ENCODE assay signal across 11 cellular contexts in the genomic region with DNA sequence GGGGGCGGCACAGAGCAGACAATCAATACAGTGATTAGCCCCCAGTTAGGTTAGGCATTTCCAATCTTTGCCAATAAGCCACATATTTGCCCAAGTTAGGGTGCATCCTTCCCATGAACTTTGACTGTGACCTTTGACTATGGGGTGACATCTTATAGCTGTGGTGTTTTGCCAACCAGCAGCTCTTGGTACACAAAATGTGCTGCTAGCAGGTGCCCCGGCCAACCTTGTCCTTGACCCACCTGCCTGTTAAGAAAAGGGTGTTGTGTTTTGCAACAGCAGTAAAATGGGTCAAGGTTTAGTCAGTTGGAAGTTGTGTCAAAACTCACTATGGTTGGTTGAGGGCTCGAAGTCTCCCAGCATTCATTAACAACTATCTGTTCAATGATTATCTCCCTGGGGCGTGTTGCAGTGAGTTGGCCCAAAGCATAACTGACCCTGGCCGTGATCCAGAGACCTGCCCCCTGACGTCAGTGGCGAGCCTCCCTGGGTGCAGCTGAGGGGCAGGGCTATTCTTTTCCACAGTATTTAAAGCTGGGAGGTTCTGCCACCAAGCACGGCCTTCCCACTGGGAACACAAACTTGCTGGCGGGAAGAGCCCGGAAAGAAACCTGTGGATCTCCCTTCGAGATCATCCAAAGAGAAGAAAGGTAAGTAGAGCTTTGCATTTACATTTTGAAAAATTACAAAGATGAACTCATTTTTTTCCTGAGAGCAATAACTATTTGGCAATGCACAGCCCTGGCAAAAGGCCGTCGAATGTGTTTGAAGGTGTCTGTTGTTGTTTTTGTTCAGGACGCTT. TPM values are rescaled to one million over a fixed set of nuclear protein-coding genes. Genes with fewer than 3 reads are reported as not detected.
DNase-seq lines count a peak whose midpoint lies in the region; ATAC-seq, FAIRE-seq and TF ChIP-seq lines count a peak whose summit lies in the region.
"Had no signal": no experiment of that assay in that cellular context is flagged by ENCODE, and none has a peak within 500 bp of the region (broad histone marks: within the 10 kb centered on the region; RNA-seq: fewer than 3 reads in every experiment).

A gene (plus strand): TSS at position 557 of the 802 bp plus-strand sequence. CDS start 302 bp downstream, outside the sequence.

- peak within 1 kb of the TSS; percentile 93 to 95 for H3K27ac ChIP-seq in mucosa of rectum (ENCODE audit: low read depth in 2 of 2, low read length in 2 of 2)
- H3K27ac ChIP-seq: C4-2B had no signal

- no peaks in the 10 kb centered on the region for H3K9me3 ChIP-seq in mucosa of rectum (ENCODE audit: control insufficient read depth in 2 of 2, low read length in 2 of 2)

- FAIRE-seq in colon (lab: Jason Lieb, UNC): peak; percentile 5
- FAIRE-seq: GM12878 had no signal

- no peaks in the 10 kb centered on the region for H3K36me3 Mint-ChIP-seq in WTC11

- H3K9ac ChIP-seq in mucosa of rectum (ENCODE audit: low read depth in 1 of 2, low read length in 2 of 2): peak within 1 kb of the TSS; percentile 54 to 85

- H3K36me3 ChIP-seq in mucosa of rectum (ENCODE audit: control insufficient read depth in 2 of 2, insufficient read depth in 2 of 2, low read length in 2 of 2): peaks cover 36 to 38% of the 10 kb centered on the region in 2 donors

- H3K4me1 Mint-ChIP-seq in WTC11: no peaks in the 10 kb centered on the region

- no peak within 1 kb of the TSS for H3K27ac Mint-ChIP-seq in WTC11

- H3K4me1 ChIP-seq in mucosa of rectum (ENCODE audit: control insufficient read depth in 2 of 2, insufficient read depth in 2 of 2, low read length in 2 of 2): peaks cover 28 to 64% of the 10 kb centered on the region in 2 donors

- H3K27me3 ChIP-seq in mucosa of rectum (ENCODE audit: control insufficient read depth in 2 of 2, insufficient read depth in 2 of 2, low read length in 2 of 2): peaks cover 0 to 4% of the 10 kb centered on the region in 2 donors

- H3K27me3 Mint-ChIP-seq in WTC11 (ENCODE audit: low read depth): no peaks in the 10 kb centered on the region

- H3K4me3 Mint-ChIP-seq in WTC11: no peak within 1 kb of the TSS

- CTCF ChIA-PET in WTC11 (lab: Charles Lee): interaction anchor here (1.1 to 1.6 kb wide), 2 partner anchors 13 to 34 kb away, joined by 3 to 5 read pairs; no protein-coding TSS in a partner anchor

- no peaks in the 10 kb centered on the region for H3K9me3 Mint-ChIP-seq in WTC11

- DNase-seq in COR-L47 (lab: John Stamatoyannopoulos, UW): peak; percentile 68
- DNase-seq in NCI-H2029 (lab: John Stamatoyannopoulos, UW): peak; percentile 71
- DNase-seq in GM19238 (ENCODE audit: insufficient read length, low spot score): no peak
- no peak for DNase-seq in stimulated activated naive CD8-positive, alpha-beta T cell treated with anti-CD3 and anti-CD28 coated beads, Interleukin-15, Interleukin-2, amounts not matched to agents 100 U/mL and 50 U/mL, for 24 hours
- DNase-seq in WTC11 (ENCODE audit: low spot score): no peak
- DNase-seq: dermis blood vessel endothelial cell had no signal

- TF ChIP-seq CTCF in WTC11 (IDR thresholded peaks at IDR 0.05): no peak

- POLR2A ChIA-PET in WTC11 (lab: Charles Lee): no interaction called here

- H3K4me3 ChIP-seq in mucosa of rectum (ENCODE audit: low read length in 2 of 2): peak within 1 kb of the TSS; percentile 77 to 81
- H3K4me3 ChIP-seq: GM12878 had no signal

- ATAC-seq in GM19397 (IDR thresholded peaks at IDR 0.05; ENCODE audit: unreplicated experiment) (no peak), WTC11 (no peak)
- no peak for ATAC-seq in stimulated activated naive CD8-positive, alpha-beta T cell treated with anti-CD3 and anti-CD28 coated beads, Interleukin-15, Interleukin-2, amounts not matched to agents 100 U/mL and 50 U/mL, for 24 hours
- ATAC-seq: GM12878 had no signal

TF ChIP-seq in WTC11, 78 proteins besides CTCF, POLR2A, EP300 and RAD21 (continues in another document):
- TF ChIP-seq, protein P1, sequence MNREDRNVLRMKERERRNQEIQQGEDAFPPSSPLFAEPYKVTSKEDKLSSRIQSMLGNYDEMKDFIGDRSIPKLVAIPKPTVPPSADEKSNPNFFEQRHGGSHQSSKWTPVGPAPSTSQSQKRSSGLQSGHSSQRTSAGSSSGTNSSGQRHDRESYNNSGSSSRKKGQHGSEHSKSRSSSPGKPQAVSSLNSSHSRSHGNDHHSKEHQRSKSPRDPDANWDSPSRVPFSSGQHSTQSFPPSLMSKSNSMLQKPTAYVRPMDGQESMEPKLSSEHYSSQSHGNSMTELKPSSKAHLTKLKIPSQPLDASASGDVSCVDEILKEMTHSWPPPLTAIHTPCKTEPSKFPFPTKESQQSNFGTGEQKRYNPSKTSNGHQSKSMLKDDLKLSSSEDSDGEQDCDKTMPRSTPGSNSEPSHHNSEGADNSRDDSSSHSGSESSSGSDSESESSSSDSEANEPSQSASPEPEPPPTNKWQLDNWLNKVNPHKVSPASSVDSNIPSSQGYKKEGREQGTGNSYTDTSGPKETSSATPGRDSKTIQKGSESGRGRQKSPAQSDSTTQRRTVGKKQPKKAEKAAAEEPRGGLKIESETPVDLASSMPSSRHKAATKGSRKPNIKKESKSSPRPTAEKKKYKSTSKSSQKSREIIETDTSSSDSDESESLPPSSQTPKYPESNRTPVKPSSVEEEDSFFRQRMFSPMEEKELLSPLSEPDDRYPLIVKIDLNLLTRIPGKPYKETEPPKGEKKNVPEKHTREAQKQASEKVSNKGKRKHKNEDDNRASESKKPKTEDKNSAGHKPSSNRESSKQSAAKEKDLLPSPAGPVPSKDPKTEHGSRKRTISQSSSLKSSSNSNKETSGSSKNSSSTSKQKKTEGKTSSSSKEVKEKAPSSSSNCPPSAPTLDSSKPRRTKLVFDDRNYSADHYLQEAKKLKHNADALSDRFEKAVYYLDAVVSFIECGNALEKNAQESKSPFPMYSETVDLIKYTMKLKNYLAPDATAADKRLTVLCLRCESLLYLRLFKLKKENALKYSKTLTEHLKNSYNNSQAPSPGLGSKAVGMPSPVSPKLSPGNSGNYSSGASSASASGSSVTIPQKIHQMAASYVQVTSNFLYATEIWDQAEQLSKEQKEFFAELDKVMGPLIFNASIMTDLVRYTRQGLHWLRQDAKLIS (CRISPR knock-in tag; IDR thresholded peaks at IDR 0.05; ENCODE audit: borderline replicate concordance): no peak
- TF ChIP-seq, protein P2, sequence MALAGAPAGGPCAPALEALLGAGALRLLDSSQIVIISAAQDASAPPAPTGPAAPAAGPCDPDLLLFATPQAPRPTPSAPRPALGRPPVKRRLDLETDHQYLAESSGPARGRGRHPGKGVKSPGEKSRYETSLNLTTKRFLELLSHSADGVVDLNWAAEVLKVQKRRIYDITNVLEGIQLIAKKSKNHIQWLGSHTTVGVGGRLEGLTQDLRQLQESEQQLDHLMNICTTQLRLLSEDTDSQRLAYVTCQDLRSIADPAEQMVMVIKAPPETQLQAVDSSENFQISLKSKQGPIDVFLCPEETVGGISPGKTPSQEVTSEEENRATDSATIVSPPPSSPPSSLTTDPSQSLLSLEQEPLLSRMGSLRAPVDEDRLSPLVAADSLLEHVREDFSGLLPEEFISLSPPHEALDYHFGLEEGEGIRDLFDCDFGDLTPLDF (CRISPR knock-in tag; IDR thresholded peaks at IDR 0.05): no peak
- TF ChIP-seq, protein P3, sequence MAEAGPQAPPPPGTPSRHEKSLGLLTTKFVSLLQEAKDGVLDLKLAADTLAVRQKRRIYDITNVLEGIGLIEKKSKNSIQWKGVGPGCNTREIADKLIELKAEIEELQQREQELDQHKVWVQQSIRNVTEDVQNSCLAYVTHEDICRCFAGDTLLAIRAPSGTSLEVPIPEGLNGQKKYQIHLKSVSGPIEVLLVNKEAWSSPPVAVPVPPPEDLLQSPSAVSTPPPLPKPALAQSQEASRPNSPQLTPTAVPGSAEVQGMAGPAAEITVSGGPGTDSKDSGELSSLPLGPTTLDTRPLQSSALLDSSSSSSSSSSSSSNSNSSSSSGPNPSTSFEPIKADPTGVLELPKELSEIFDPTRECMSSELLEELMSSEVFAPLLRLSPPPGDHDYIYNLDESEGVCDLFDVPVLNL (CRISPR knock-in tag; IDR thresholded peaks at IDR 0.05; ENCODE audit: borderline replicate concordance, low read depth): no peak
- no peak for TF ChIP-seq JUN (CRISPR knock-in tag; IDR thresholded peaks at IDR 0.05)
- no peak for TF ChIP-seq ZNF396 (CRISPR knock-in tag; IDR thresholded peaks at IDR 0.05; ENCODE audit: borderline replicate concordance)
- TF ChIP-seq, protein P4, sequence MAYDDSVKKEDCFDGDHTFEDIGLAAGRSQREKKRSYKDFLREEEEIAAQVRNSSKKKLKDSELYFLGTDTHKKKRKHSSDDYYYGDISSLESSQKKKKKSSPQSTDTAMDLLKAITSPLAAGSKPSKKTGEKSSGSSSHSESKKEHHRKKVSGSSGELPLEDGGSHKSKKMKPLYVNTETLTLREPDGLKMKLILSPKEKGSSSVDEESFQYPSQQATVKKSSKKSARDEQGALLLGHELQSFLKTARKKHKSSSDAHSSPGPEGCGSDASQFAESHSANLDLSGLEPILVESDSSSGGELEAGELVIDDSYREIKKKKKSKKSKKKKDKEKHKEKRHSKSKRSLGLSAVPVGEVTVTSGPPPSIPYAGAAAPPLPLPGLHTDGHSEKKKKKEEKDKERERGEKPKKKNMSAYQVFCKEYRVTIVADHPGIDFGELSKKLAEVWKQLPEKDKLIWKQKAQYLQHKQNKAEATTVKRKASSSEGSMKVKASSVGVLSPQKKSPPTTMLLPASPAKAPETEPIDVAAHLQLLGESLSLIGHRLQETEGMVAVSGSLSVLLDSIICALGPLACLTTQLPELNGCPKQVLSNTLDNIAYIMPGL (CRISPR knock-in tag; IDR thresholded peaks at IDR 0.05): no peak
- TF ChIP-seq NR1H2 (CRISPR knock-in tag; IDR thresholded peaks at IDR 0.05): no peak
- TF ChIP-seq PRRX2 (CRISPR knock-in tag; IDR thresholded peaks at IDR 0.05): no peak
- TF ChIP-seq, protein P5, sequence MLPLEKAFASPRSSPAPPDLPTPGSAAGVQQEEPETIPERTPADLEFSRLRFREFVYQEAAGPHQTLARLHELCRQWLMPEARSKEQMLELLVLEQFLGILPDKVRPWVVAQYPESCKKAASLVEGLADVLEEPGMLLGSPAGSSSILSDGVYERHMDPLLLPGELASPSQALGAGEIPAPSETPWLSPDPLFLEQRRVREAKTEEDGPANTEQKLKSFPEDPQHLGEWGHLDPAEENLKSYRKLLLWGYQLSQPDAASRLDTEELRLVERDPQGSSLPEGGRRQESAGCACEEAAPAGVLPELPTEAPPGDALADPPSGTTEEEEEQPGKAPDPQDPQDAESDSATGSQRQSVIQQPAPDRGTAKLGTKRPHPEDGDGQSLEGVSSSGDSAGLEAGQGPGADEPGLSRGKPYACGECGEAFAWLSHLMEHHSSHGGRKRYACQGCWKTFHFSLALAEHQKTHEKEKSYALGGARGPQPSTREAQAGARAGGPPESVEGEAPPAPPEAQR (CRISPR knock-in tag; IDR thresholded peaks at IDR 0.05): no peak

RNA-seq across cellular contexts. Expression of the gene that starts here (rescaled TPM):
- 0.17 to 0.30 TPM (median 0.21 TPM) in 3 replicates for total RNA-seq in WTC11 (2021)
- total RNA-seq: dermis blood vessel endothelial cell had no signal

Comparison
In these comparisons a context has a peak if more than half of its experiments do, and no peak if none do; other contexts are left out.
1. DNase-seq: peak in COR-L47 (single experiment) and NCI-H2029 (single experiment); none in GM19238 (single experiment), stimulated activated naive CD8-positive, alpha-beta T cell treated with anti-CD3 and anti-CD28 coated beads, Interleukin-15, Interleukin-2, amounts not matched to agents 100 U/mL and 50 U/mL, for 24 hours (single experiment) and WTC11 (single experiment).